ENCODE assay signal across 25 cellular contexts in the genomic region with DNA sequence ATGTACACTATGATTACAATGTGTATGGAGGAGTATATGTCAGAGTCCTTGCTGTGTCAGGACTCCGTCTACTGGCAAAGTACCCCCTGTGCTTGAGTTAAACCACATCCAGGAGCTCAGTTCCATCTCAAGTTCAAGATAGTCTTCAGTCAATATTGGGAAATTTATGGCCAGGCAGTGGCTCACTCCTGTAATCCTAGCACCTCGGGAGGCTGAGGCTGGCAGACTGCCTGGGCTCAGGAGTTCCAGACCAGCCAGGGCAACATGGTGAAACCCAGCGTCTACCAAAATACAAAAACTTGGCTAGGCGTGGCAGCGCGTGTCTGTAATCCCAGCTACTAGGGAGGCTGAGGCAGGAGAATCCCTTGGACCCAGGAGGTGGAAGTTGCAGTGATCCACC.
"Had no signal": no experiment of that assay in that cellular context is flagged by ENCODE, and none has a peak within 500 bp of the region (broad histone marks: within the 10 kb centered on the region; RNA-seq: fewer than 3 reads in every experiment).

No MANE protein-coding gene starts in this region.

- H3K4me1 ChIP-seq: SJSA1 had no signal

- H3K27ac Mint-ChIP-seq: activated CD4-positive, alpha-beta memory T cell treated with anti-CD3 and anti-CD28 coated beads for 36 hours; activated naive CD4-positive, alpha-beta T cell treated with anti-CD3 and anti-CD28 coated beads, Interleukin-2, amount 10 ng/mL, durations not matched to agents 7 days and 5 days; activated naive CD8-positive, alpha-beta T cell treated with anti-CD3 and anti-CD28 coated beads for 36 hours; activated T-cell treated with anti-CD3 and anti-CD28 coated beads, Interleukin-2, amount 50 U/mL, for 72 hours; activated T-helper 2 cell treated with anti-CD3 and anti-CD28 coated beads, Interferon-gamma antibody, Interleukin-2, Interleukin-4, amounts not matched to agents 10 μg/mL and 5 μg/mL and 100 μg/mL, durations not matched to agents 14 hours and 24 hours and 36 hours; WTC11 had no signal

- H3K9me3 ChIP-seq: MG63, Peyer's patch, SJSA1 had no signal

- H3K4me3 ChIP-seq: MG63, Peyer's patch, SJSA1 had no signal

- H3K9me3 Mint-ChIP-seq: activated CD4-positive, alpha-beta memory T cell treated with anti-CD3 and anti-CD28 coated beads for 36 hours; activated naive CD4-positive, alpha-beta T cell treated with anti-CD3 and anti-CD28 coated beads, Interleukin-2, amount 10 ng/mL, durations not matched to agents 7 days and 5 days; activated naive CD8-positive, alpha-beta T cell treated with anti-CD3 and anti-CD28 coated beads for 36 hours; activated T-cell treated with anti-CD3 and anti-CD28 coated beads, Interleukin-2, amount 50 U/mL, for 72 hours; activated T-helper 2 cell treated with anti-CD3 and anti-CD28 coated beads, Interferon-gamma antibody, Interleukin-2, Interleukin-4, amounts not matched to agents 10 μg/mL and 5 μg/mL and 100 μg/mL, durations not matched to agents 14 hours and 24 hours and 36 hours; WTC11 had no signal

- H3K27me3 Mint-ChIP-seq: activated CD4-positive, alpha-beta memory T cell treated with anti-CD3 and anti-CD28 coated beads for 36 hours; activated naive CD8-positive, alpha-beta T cell treated with anti-CD3 and anti-CD28 coated beads for 36 hours had no signal

- DNase-seq: activated CD4-positive, alpha-beta memory T cell treated with anti-CD3 and anti-CD28 coated beads for 36 hours; activated CD4-positive, alpha-beta T cell treated with anti-CD3 and anti-CD28 coated beads for 48 hours; activated CD4-positive, CD25-positive, alpha-beta regulatory T cell treated with anti-CD3 and anti-CD28 coated beads, Interleukin-2, amount 50 U/mL, for 72 hours; activated CD8-positive, alpha-beta memory T cell treated with anti-CD3 and anti-CD28 coated beads for 24 hours; activated gamma-delta T cell treated with Interleukin-2 at 50 U/mL for 16 hours; activated naive CD4-positive, alpha-beta T cell treated with anti-CD3 and anti-CD28 coated beads, Interleukin-2, amount 10 ng/mL, durations not matched to agents 7 days and 5 days; activated naive CD8-positive, alpha-beta T cell treated with anti-CD3 and anti-CD28 coated beads for 36 hours; activated T-cell treated with anti-CD3 and anti-CD28 coated beads, Interleukin-2, amount 50 U/mL, for 72 hours; anterior cingulate cortex; cerebellar nuclear complex; MG63; MV-4-11; NCI-H1092 treated with DMSO at 0.1 percent for 48 hours; NCI-H1417 treated with DMSO at 0.1 percent for 48 hours; NCI-H1694; NCI-H2029; NCI-H524; Peyer's patch; SHP77; SW 1271 had no signal

- H3K4me3 Mint-ChIP-seq: activated CD4-positive, alpha-beta memory T cell treated with anti-CD3 and anti-CD28 coated beads for 36 hours; activated naive CD4-positive, alpha-beta T cell treated with anti-CD3 and anti-CD28 coated beads, Interleukin-2, amount 10 ng/mL, durations not matched to agents 7 days and 5 days; activated naive CD8-positive, alpha-beta T cell treated with anti-CD3 and anti-CD28 coated beads for 36 hours; activated T-cell treated with anti-CD3 and anti-CD28 coated beads, Interleukin-2, amount 50 U/mL, for 72 hours; WTC11 had no signal

- H3K27ac ChIP-seq: KMS-11, Peyer's patch, SJSA1 had no signal

- ATAC-seq: activated T-cell treated with anti-CD3 and anti-CD28 coated beads, Interleukin-2, amount 50 U/mL, for 72 hours; SK-N-SH treated with all-trans-retinoic acid at 6 μM for 48 hours; WTC11 had no signal

- H3K27me3 ChIP-seq: MG63, Peyer's patch, SJSA1 had no signal

- H3K4me2 ChIP-seq: KMS-11 had no signal

- H3K9ac ChIP-seq: KMS-11 had no signal
